ENCODE assay signal across 8 cellular contexts in genomic region chr15:80173022-80173759, GRCh38.
A peak's percentile ranks its signal among the peaks of the same experiment; 100 is the strongest.
DNase-seq lines count a peak whose midpoint lies in the region; TF ChIP-seq lines count a peak whose summit lies in the region.

No MANE protein-coding gene starts in this region.

- no peaks in the 10 kb centered on the region for H3K27me3 ChIP-seq in GM06990 (replicated peaks; ENCODE audit: control insufficient read depth, insufficient read depth, low read length)

- TF ChIP-seq CTCF in GM06990 (IDR thresholded peaks at IDR 0.05; ENCODE audit: insufficient read depth, low read length, poor library complexity, severe bottlenecking) (peak; percentile 83), HFF-Myc (IDR thresholded peaks at IDR 0.05; ENCODE audit: low read depth, low read length, missing control alignments) (peak; percentile 82), epithelial cell of esophagus (IDR thresholded peaks at IDR 0.05; ENCODE audit: insufficient read depth, low read depth, low read length, missing control alignments) (peak; percentile 83), nephron progenitor cell (IDR thresholded peaks at IDR 0.05) (peak; percentile 70)

- no peaks in the 10 kb centered on the region for H3K9me3 Mint-ChIP-seq in nephron progenitor cell

- DNase-seq in GM06990 (ENCODE audit: extremely low read depth, insufficient read length), result peak; percentile 29
- DNase-seq in HFF-Myc (ENCODE audit: extremely low read depth, low read depth), result no peak
- peak; percentile 1 for DNase-seq in NCI-H2227 treated with DMSO at 0.1 percent for 48 hours (lab: John Stamatoyannopoulos, UW)
- DNase-seq in activated CD8-positive, alpha-beta memory T cell treated with anti-CD3 and anti-CD28 coated beads for 48 hours (ENCODE audit: low read depth in 2 of 3, low spot score in 2 of 3), result peak in 2 of 3 experiments; percentile 38 to 52
- peak; percentile 85 for DNase-seq in epithelial cell of esophagus (ENCODE audit: low read depth)
- DNase-seq in nephron progenitor cell, result peak; percentile 67
- DNase-seq in stromal cell of bone marrow (ENCODE audit: low read depth), result peak; percentile 16
- no peak for DNase-seq in putamen (ENCODE audit: low spot score)

- H3K27ac Mint-ChIP-seq in nephron progenitor cell, result no peak overlapping the region

- H3K4me3 ChIP-seq in GM06990 (replicated peaks; ENCODE audit: low read depth, low read length) (no peak overlapping the region), HFF-Myc (replicated peaks; ENCODE audit: low read depth, low read length) (no peak overlapping the region), epithelial cell of esophagus (ENCODE audit: low read length) (no peak overlapping the region)

- peaks cover 80% of the 10 kb centered on the region for H3K36me3 Mint-ChIP-seq in nephron progenitor cell (ENCODE audit: low read depth)

- H3K27me3 Mint-ChIP-seq in nephron progenitor cell (ENCODE audit: low read depth, poor library complexity), result peaks cover 3% of the 10 kb centered on the region

- H3K36me3 ChIP-seq in GM06990 (ENCODE audit: control insufficient read depth, insufficient read depth, low read length), result peaks cover 12% of the 10 kb centered on the region

- no peak overlapping the region for H3K4me3 Mint-ChIP-seq in nephron progenitor cell

- H3K4me1 Mint-ChIP-seq in nephron progenitor cell, result peaks cover 5% of the 10 kb centered on the region

Comparison
In these comparisons a context has a peak if more than half of its experiments do, and no peak if none do; other contexts are left out.
1. DNase-seq: peak in GM06990 (single experiment), NCI-H2227 treated with DMSO at 0.1 percent for 48 hours (single experiment), activated CD8-positive, alpha-beta memory T cell treated with anti-CD3 and anti-CD28 coated beads for 48 hours (2 of 3), epithelial cell of esophagus (single experiment), nephron progenitor cell (single experiment) and stromal cell of bone marrow (single experiment); none in HFF-Myc (single experiment) and putamen (single experiment).
2. Peak in every context shown above with its lines, with median percentiles within 50 percentile points of each other: CTCF ChIP-seq.